In the genomic region with DNA sequence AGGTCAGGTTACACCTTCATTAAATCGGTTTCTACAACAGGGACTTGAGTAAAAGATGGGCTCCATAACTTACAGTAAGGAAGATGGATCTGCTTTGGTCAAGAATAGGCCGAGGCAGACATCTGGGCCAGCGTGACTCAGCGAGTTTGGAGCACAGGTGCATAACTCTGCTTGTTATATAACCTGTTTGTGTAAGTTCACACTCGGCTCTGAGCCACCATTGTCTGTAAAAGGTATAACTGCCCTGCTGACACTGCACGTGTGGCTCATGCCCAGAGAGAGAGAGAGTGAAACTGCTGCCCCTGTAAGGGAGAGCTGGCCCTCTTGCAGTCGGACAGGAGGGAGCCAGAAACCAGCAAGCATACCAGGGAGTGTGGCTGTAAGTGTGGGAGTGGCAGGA, we compare ENCODE assay signal across 22 cellular contexts.
"Had no signal": no experiment of that assay in that cellular context is flagged by ENCODE, and none has a peak within 500 bp of the region (broad histone marks: within the 10 kb centered on the region; RNA-seq: fewer than 3 reads in every experiment).

No MANE protein-coding gene starts in this region.

- H3K27me3 Mint-ChIP-seq: dendritic cell treated with granulocyte-macrophage colony-stimulating factor and Interleukin-4, amounts not matched to agents 40 ng/mL and 50 ng/mL, for 4 days; effector memory CD8-positive, alpha-beta T cell had no signal

- H3K27ac ChIP-seq: epithelial cell of prostate, esophagus muscularis mucosa, gastroesophageal sphincter, sigmoid colon, skin epidermis, stomach, thoracic aorta, transverse colon had no signal

- H3K4me1 Mint-ChIP-seq: neural crest cell had no signal

- H3K4me3 Mint-ChIP-seq: dendritic cell treated with granulocyte-macrophage colony-stimulating factor and Interleukin-4, amounts not matched to agents 40 ng/mL and 50 ng/mL, for 4 days; effector memory CD8-positive, alpha-beta T cell; naive thymus-derived CD8-positive, alpha-beta T cell; neural crest cell had no signal

- H3K4me3 ChIP-seq: esophagus muscularis mucosa, gastroesophageal sphincter, lung, mucosa of descending colon, sigmoid colon, skin epidermis, stomach, thoracic aorta, transverse colon had no signal

- H3K36me3 ChIP-seq: esophagus muscularis mucosa, gastroesophageal sphincter, sigmoid colon, stomach, thoracic aorta, transverse colon had no signal

- DNase-seq: effector memory CD8-positive, alpha-beta T cell; glutamatergic neuron; kidney; left colon; left ventricle myocardium superior; mucosa of descending colon; naive thymus-derived CD8-positive, alpha-beta T cell; sigmoid colon; stimulated activated CD4-positive, alpha-beta T cell treated with anti-CD3 and anti-CD28 coated beads, Interleukin-2, amount 100 ng/mL, for 24 hours; stimulated activated CD4-positive, alpha-beta T cell treated with anti-CD3 and anti-CD28 coated beads, Interleukin-4, amount 100 ng/mL, for 4 hours; stimulated activated naive CD4-positive, alpha-beta T cell; stomach; substantia nigra; transverse colon had no signal

- H3K27ac Mint-ChIP-seq: dendritic cell treated with granulocyte-macrophage colony-stimulating factor and Interleukin-4, amounts not matched to agents 40 ng/mL and 50 ng/mL, for 4 days; effector memory CD8-positive, alpha-beta T cell; naive thymus-derived CD8-positive, alpha-beta T cell had no signal

- H3K9me3 ChIP-seq: esophagus muscularis mucosa, gastroesophageal sphincter, mucosa of descending colon, sigmoid colon, stomach, thoracic aorta, transverse colon had no signal

- H3K4me1 ChIP-seq: esophagus muscularis mucosa, gastroesophageal sphincter, sigmoid colon, stomach, transverse colon had no signal

- H3K36me3 Mint-ChIP-seq: naive thymus-derived CD8-positive, alpha-beta T cell had no signal
